Comparison of ENCODE assay signal across 30 cellular contexts in genomic region chr17:57132663-57133062, GRCh38. TPM values are rescaled to one million over a fixed set of nuclear protein-coding genes. Genes with fewer than 3 reads are reported as not detected.
DNase-seq lines count a peak whose midpoint lies in the region; ATAC-seq and TF ChIP-seq lines count a peak whose summit lies in the region.
"Had no signal": no experiment of that assay in that cellular context is flagged by ENCODE, and none has a peak within 500 bp of the region (broad histone marks: within the 10 kb centered on the region; RNA-seq: fewer than 3 reads in every experiment).

No MANE protein-coding gene starts in this region.

- H3K4me3 Mint-ChIP-seq in GM23338 (no peak overlapping the region), nephron progenitor cell (no peak overlapping the region)
- H3K4me3 Mint-ChIP-seq: effector memory CD8-positive, alpha-beta T cell had no signal

- H3K4me3 ChIP-seq in DOHH2 (ENCODE audit: low read length), result peak overlapping the region; percentile 52
- no peak overlapping the region for H3K4me3 ChIP-seq in GM23338
- H3K4me3 ChIP-seq in gastroesophageal sphincter, result no peak overlapping the region
- H3K4me3 ChIP-seq: GM23248, left lung, prostate gland, SJSA1, tibial artery had no signal

- H3K36me3 Mint-ChIP-seq in GM23338 (ENCODE audit: low read depth), result no peaks in the 10 kb centered on the region
- H3K36me3 Mint-ChIP-seq in nephron progenitor cell (ENCODE audit: low read depth), result no peaks in the 10 kb centered on the region
- H3K36me3 Mint-ChIP-seq: memory B cell had no signal

- H3K9me3 Mint-ChIP-seq in GM23338 (no peaks in the 10 kb centered on the region), nephron progenitor cell (no peaks in the 10 kb centered on the region)
- H3K9me3 Mint-ChIP-seq: effector memory CD8-positive, alpha-beta T cell; memory B cell had no signal

- CTCF ChIA-PET in RWPE1 (lab: Yijun Ruan, JAX), result no interaction called here

- no peaks in the 10 kb centered on the region for H3K79me2 ChIP-seq in DOHH2 (ENCODE audit: control insufficient read depth, low read length)
- H3K79me2 ChIP-seq in GM23338 (replicated peaks; ENCODE audit: insufficient read depth), result no peaks in the 10 kb centered on the region

- H3K4me1 Mint-ChIP-seq in GM23338 (peaks cover 32% of the 10 kb centered on the region), nephron progenitor cell (peaks cover 34% of the 10 kb centered on the region)

- DNase-seq in GM23338 (ENCODE audit: low spot score) (peak; percentile 17), RWPE1 (ENCODE audit: low spot score) (no peak), nephron progenitor cell (no peak), hypothalamus (lab: John Stamatoyannopoulos, UW) (no peak)
- DNase-seq: activated CD4-positive, alpha-beta T cell treated with anti-CD3 and anti-CD28 coated beads, Interleukin-2, amount 50 U/mL, for 1 hour; activated CD4-positive, CD25-positive, alpha-beta regulatory T cell; activated naive CD4-positive, alpha-beta T cell treated with Interleukin-2 at 50 U/mL for 16 hours; BE2C; central memory CD4-positive, alpha-beta T cell; effector memory CD8-positive, alpha-beta T cell; erythroblast; glutamatergic neuron; GM23248; islet precursor cell; KBM-7; left lung; NCI-H1105; NCI-H1930; NCI-H226; RPMI8226; stimulated activated CD4-positive, alpha-beta T cell treated with anti-CD3 and anti-CD28 coated beads, Interleukin-4, amount 100 ng/mL, for 24 hours; T-helper 1 cell; tibial artery had no signal

- H3F3A ChIP-seq in DOHH2 (ENCODE audit: control insufficient read depth, insufficient read depth) (no peaks in the 10 kb centered on the region), GM23338 (replicated peaks; ENCODE audit: low read depth) (peaks cover 8% of the 10 kb centered on the region; the same call in 1 of the 2 replicates)

- no peak overlapping the region for H3K27ac Mint-ChIP-seq in GM23338
- peak overlapping the region; percentile 48 for H3K27ac Mint-ChIP-seq in nephron progenitor cell
- H3K27ac Mint-ChIP-seq: effector memory CD8-positive, alpha-beta T cell; memory B cell had no signal

- no peak for TF ChIP-seq POLR2A in gastroesophageal sphincter (IDR thresholded peaks at IDR 0.05)

- H3K4me2 ChIP-seq in DOHH2 (ENCODE audit: low read length) (peak overlapping the region; percentile 69), GM23338 (no peak overlapping the region)

- no peaks in the 10 kb centered on the region for H4K20me1 ChIP-seq in DOHH2 (ENCODE audit: control insufficient read depth, insufficient read depth, low read depth, low read length)
- no peaks in the 10 kb centered on the region for H4K20me1 ChIP-seq in GM23338 (replicated peaks; ENCODE audit: insufficient read depth)

- H3K27me3 Mint-ChIP-seq in GM23338 (ENCODE audit: insufficient read depth, low read depth, poor library complexity) (peaks cover 3% of the 10 kb centered on the region), nephron progenitor cell (ENCODE audit: low read depth, poor library complexity) (no peaks in the 10 kb centered on the region)

- TF ChIP-seq CTCF in DOHH2 (IDR thresholded peaks at IDR 0.05; ENCODE audit: low read depth, low read length, poor library complexity, severe bottlenecking) (no peak), GM23338 (conservative IDR thresholded peaks at IDR 0.05; ENCODE audit: low read depth in 2 of 2) (no peak), RWPE1 (conservative IDR thresholded peaks at IDR 0.05; ENCODE audit: low read depth) (no peak), nephron progenitor cell (IDR thresholded peaks at IDR 0.05) (no peak), gastroesophageal sphincter (IDR thresholded peaks at IDR 0.05) (no peak)

- H3K4me1 ChIP-seq in DOHH2 (ENCODE audit: control insufficient read depth, low read length) (peaks cover 18% of the 10 kb centered on the region), GM23338 (ENCODE audit: insufficient read depth) (peaks cover 27% of the 10 kb centered on the region), gastroesophageal sphincter (peaks cover 0 to 7% (median 0%) of the 10 kb centered on the region in 3 donors)
- H3K4me1 ChIP-seq: left lung, prostate gland had no signal

- 65% methylated on average over 2 of the region's 2 CpGs; no CpG with 5 or more reads in 1 of the 2 donors for WGBS in gastroesophageal sphincter (ENCODE audit: low coverage in 1 of 2), 2 donors

- H2AFZ ChIP-seq in GM23338, result no peak overlapping the region
- H2AFZ ChIP-seq: GM23248 had no signal

- POLR2A ChIA-PET in RWPE1 (lab: Yijun Ruan, JAX; ENCODE audit: low non-redundant PET), result no interaction called here

- TF ChIP-seq EP300 in gastroesophageal sphincter (IDR thresholded peaks at IDR 0.05), result no peak

- ATAC-seq in GM23338 (peak; percentile 13; the same call in 2 of the 3 replicates), gastroesophageal sphincter (no peak), HG02642 (IDR thresholded peaks at IDR 0.05; ENCODE audit: poor library complexity, unreplicated experiment) (no peak)
- ATAC-seq: effector memory CD8-positive, alpha-beta T cell; left lung; sciatic nerve had no signal

- no peaks in the 10 kb centered on the region for H3K27me3 ChIP-seq in DOHH2 (ENCODE audit: control insufficient read depth, low read length)
- no peaks in the 10 kb centered on the region for H3K27me3 ChIP-seq in GM23338 (ENCODE audit: insufficient read depth)
- H3K27me3 ChIP-seq in gastroesophageal sphincter, result no peaks in the 10 kb centered on the region
- H3K27me3 ChIP-seq: BE2C, left lung had no signal

- H3K27ac ChIP-seq in DOHH2 (ENCODE audit: low read depth, low read length) (peak overlapping the region; percentile 33), GM23338 (ENCODE audit: low read depth) (no peak overlapping the region), RWPE1 (peak overlapping the region; percentile 38; the same call in 1 of the 2 replicates), gastroesophageal sphincter (no peak overlapping the region)
- H3K27ac ChIP-seq: GM23248, left lung, prostate gland, SJSA1, tibial artery had no signal

- H3K9me3 ChIP-seq in DOHH2 (ENCODE audit: control insufficient read depth, insufficient read depth, low read length), result no peaks in the 10 kb centered on the region
- no peaks in the 10 kb centered on the region for H3K9me3 ChIP-seq in gastroesophageal sphincter
- H3K9me3 ChIP-seq: BE2C, left lung, prostate gland, SJSA1, tibial artery had no signal

- H3K36me3 ChIP-seq in DOHH2 (ENCODE audit: control insufficient read depth, low read length) (no peaks in the 10 kb centered on the region), GM23338 (ENCODE audit: insufficient read depth) (no peaks in the 10 kb centered on the region), gastroesophageal sphincter (no peaks in the 10 kb centered on the region)
- H3K36me3 ChIP-seq: BE2C, left lung, prostate gland, SJSA1, tibial artery had no signal

- H3K9me2 ChIP-seq in DOHH2 (replicated peaks; ENCODE audit: control insufficient read depth, low read length), result no peaks in the 10 kb centered on the region
- no peaks in the 10 kb centered on the region for H3K9me2 ChIP-seq in GM23338 (ENCODE audit: insufficient read depth)

TF ChIP-seq in GM23338, 12 proteins besides CTCF, POLR2A, EP300 and RAD21 (continues in another document):
- TF ChIP-seq, protein P1, sequence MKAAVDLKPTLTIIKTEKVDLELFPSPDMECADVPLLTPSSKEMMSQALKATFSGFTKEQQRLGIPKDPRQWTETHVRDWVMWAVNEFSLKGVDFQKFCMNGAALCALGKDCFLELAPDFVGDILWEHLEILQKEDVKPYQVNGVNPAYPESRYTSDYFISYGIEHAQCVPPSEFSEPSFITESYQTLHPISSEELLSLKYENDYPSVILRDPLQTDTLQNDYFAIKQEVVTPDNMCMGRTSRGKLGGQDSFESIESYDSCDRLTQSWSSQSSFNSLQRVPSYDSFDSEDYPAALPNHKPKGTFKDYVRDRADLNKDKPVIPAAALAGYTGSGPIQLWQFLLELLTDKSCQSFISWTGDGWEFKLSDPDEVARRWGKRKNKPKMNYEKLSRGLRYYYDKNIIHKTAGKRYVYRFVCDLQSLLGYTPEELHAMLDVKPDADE (IDR thresholded peaks at IDR 0.05), result no peak
- no peak for TF ChIP-seq CREB1 (CRISPR knock-in tag; IDR thresholded peaks at IDR 0.05; ENCODE audit: low read depth)
- TF ChIP-seq EZH2 (IDR thresholded peaks at IDR 0.05; ENCODE audit: low read depth, unreplicated experiment), result no peak
- no peak for TF ChIP-seq EZH2phosphoT487 (IDR thresholded peaks at IDR 0.05; ENCODE audit: unreplicated experiment)
- no peak for TF ChIP-seq NANOG (IDR thresholded peaks at IDR 0.05; ENCODE audit: borderline replicate concordance)
- TF ChIP-seq ZNF114 (CRISPR knock-in tag; IDR thresholded peaks at IDR 0.05), result no peak
- TF ChIP-seq, protein P2, sequence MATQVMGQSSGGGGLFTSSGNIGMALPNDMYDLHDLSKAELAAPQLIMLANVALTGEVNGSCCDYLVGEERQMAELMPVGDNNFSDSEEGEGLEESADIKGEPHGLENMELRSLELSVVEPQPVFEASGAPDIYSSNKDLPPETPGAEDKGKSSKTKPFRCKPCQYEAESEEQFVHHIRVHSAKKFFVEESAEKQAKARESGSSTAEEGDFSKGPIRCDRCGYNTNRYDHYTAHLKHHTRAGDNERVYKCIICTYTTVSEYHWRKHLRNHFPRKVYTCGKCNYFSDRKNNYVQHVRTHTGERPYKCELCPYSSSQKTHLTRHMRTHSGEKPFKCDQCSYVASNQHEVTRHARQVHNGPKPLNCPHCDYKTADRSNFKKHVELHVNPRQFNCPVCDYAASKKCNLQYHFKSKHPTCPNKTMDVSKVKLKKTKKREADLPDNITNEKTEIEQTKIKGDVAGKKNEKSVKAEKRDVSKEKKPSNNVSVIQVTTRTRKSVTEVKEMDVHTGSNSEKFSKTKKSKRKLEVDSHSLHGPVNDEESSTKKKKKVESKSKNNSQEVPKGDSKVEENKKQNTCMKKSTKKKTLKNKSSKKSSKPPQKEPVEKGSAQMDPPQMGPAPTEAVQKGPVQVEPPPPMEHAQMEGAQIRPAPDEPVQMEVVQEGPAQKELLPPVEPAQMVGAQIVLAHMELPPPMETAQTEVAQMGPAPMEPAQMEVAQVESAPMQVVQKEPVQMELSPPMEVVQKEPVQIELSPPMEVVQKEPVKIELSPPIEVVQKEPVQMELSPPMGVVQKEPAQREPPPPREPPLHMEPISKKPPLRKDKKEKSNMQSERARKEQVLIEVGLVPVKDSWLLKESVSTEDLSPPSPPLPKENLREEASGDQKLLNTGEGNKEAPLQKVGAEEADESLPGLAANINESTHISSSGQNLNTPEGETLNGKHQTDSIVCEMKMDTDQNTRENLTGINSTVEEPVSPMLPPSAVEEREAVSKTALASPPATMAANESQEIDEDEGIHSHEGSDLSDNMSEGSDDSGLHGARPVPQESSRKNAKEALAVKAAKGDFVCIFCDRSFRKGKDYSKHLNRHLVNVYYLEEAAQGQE (IDR thresholded peaks at IDR 0.05; ENCODE audit: unreplicated experiment), result no peak
- no peak for TF ChIP-seq JUNB (IDR thresholded peaks at IDR 0.05; ENCODE audit: unreplicated experiment)

RNA-seq across cellular contexts. Expression of gene AKAP1, which starts 47.6 kb away (rescaled TPM):
- total RNA-seq in GM23338 (2014; rRNA removed; shearing (Covaris generic)), result 34.9 and 45.9 TPM in 2 replicates
- 19.6 and 23.4 TPM in 2 replicates for polyA plus RNA-seq in GM23338 (2016; fragmentation: Nextera tagmentation; extraction: Ambion mirVana)
- total RNA-seq in gastroesophageal sphincter, result 100 to 1,000 TPM in 1 of 4 donors, 10 to 100 TPM in 3; 78.6 to 154 (median 95.4) TPM

Comparison
In these comparisons a context has a peak if more than half of its experiments do, and no peak if none do; other contexts are left out.
1. H3K27ac ChIP-seq: peak in DOHH2 (single experiment) and RWPE1 (single experiment); none in GM23338 (single experiment) and gastroesophageal sphincter (0 of 4).